8 cellular contexts compared by ENCODE assay signal in the genomic region with DNA sequence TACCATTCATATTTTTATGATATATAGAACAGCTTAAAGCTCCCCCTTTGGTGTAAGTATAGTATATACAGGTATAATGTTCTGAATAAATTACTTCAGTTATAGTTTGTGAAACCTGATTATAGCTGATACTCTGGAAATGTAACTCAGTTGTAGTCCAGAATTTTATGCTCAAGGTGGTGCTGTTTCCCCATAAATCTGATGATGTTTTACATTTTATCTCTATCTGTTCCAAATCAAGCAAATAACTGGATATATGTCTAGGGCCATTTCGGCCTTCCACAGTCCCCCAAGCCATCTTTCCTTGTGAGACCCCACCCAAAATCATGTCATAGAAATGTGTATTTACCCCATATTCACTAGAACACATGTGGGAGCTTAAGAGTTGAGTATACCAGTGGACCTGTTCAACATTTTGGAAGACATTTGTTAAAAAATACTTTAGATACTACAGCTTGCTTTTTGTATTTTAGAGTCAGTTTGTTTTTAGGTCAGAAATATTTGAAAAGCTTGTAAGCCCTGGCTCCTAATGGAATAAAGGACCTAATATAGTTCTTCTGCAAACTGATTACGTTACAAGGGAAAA.
A peak's percentile ranks its signal among the peaks of the same experiment; 100 is the strongest.
DNase-seq lines count a peak whose midpoint lies in the region; ATAC-seq, FAIRE-seq and TF ChIP-seq lines count a peak whose summit lies in the region.

No MANE protein-coding gene starts in this region.

- H3K4me1 ChIP-seq in pancreas, result peaks cover 6 to 28% (median 25%) of the 10 kb centered on the region in 3 donors

- no peak overlapping the region for H3K4me3 ChIP-seq in pancreas

- H3K27me3 ChIP-seq in pancreas, result no peaks in the 10 kb centered on the region

- H3K27ac Mint-ChIP-seq in T-helper 17 cell, result no peak overlapping the region

- H3K27me3 Mint-ChIP-seq in T-helper 17 cell, result no peaks in the 10 kb centered on the region

- H3K9me3 ChIP-seq in T-helper 17 cell (ENCODE audit: control insufficient read depth, low read length, poor library complexity, severe bottlenecking) (no peaks in the 10 kb centered on the region), pancreas (no peaks in the 10 kb centered on the region)

- H3K36me3 Mint-ChIP-seq in T-helper 17 cell (ENCODE audit: low read depth), result peaks cover 13% of the 10 kb centered on the region

- no peaks in the 10 kb centered on the region for H3K36me3 ChIP-seq in pancreas

- peak overlapping the region in 2 of 4 donors; percentile 48 to 66 for H3K27ac ChIP-seq in pancreas

- intact Hi-C loops in pancreas (cut with DNase I), result loop anchor here in 1 of 3 donors (5.0 to 10.0 kb wide), 2 partner anchors 278 to 425 kb away; no protein-coding TSS in a partner anchor

- FAIRE-seq in pancreas (lab: Jason Lieb, UNC), result peak; percentile 53

- peaks cover 4% of the 10 kb centered on the region for H3K4me1 Mint-ChIP-seq in T-helper 17 cell

- ATAC-seq in T-helper 17 cell (peak; percentile 45), pancreas (peak; percentile 63 to 77 (median 76)), HG03097 (IDR thresholded peaks at IDR 0.05; ENCODE audit: low FRiP score, unreplicated experiment) (no peak), GM18519 (IDR thresholded peaks at IDR 0.05; ENCODE audit: low FRiP score, unreplicated experiment) (no peak), GM19395 (IDR thresholded peaks at IDR 0.05; ENCODE audit: unreplicated experiment) (no peak)

- no peak overlapping the region for H3K4me3 Mint-ChIP-seq in T-helper 17 cell

- DNase-seq in DMS114 treated with DMSO at 0.1 percent for 48 hours (lab: John Stamatoyannopoulos, UW; ENCODE audit: unreplicated experiment) (peak; percentile 29), HuH-7.5 (ENCODE audit: low spot score) (peak; percentile 23), T-helper 17 cell (no peak), fibroblast of the conjunctiva (ENCODE audit: low read depth) (peak; percentile 55), pancreas (no peak)

- peak; percentile 13 to 31 (median 26) for TF ChIP-seq CTCF in pancreas (IDR thresholded peaks at IDR 0.05)

- 31 to 36% methylated on average over 2 of the region's 2 CpGs for WGBS in pancreas, 2 donors

Comparison
In these comparisons a context has a peak if more than half of its experiments do, and no peak if none do; other contexts are left out.
1. DNase-seq: peak in DMS114 treated with DMSO at 0.1 percent for 48 hours (single experiment), HuH-7.5 (single experiment) and fibroblast of the conjunctiva (single experiment); none in T-helper 17 cell (0 of 3) and pancreas (0 of 6).
2. ATAC-seq: peak in T-helper 17 cell (single experiment) and pancreas (4 of 4); none in HG03097 (single experiment), GM18519 (single experiment) and GM19395 (single experiment).